In genomic region chr17:38691154-38691553, GRCh38 we compare ENCODE assay signal across 16 cellular contexts. TPM values are rescaled to one million over a fixed set of nuclear protein-coding genes. Genes with fewer than 3 reads are reported as not detected.
DNase-seq lines count a peak whose midpoint lies in the region; ATAC-seq lines count a peak whose summit lies in the region.
"Had no signal": no experiment of that assay in that cellular context is flagged by ENCODE, and none has a peak within 500 bp of the region (broad histone marks: within the 10 kb centered on the region; RNA-seq: fewer than 3 reads in every experiment).

No MANE protein-coding gene starts in this region.

- H3K9ac ChIP-seq in BLaER1 treated with 17β-estradiol and CSF1 and Interleukin-3, amounts not matched to agents 10 nM and 100 nM: peak overlapping the region in 2 of 11 experiments; percentile 16 to 25; a peak in 1 of 22 replicates
- no peak overlapping the region for H3K9ac ChIP-seq in Karpas-422 (ENCODE audit: low read length)
- H3K9ac ChIP-seq in mesendoderm (ENCODE audit: low read length): no peak overlapping the region

- no peak overlapping the region for H3K4me3 Mint-ChIP-seq in central memory CD8-positive, alpha-beta T cell

- H3K27ac Mint-ChIP-seq in central memory CD8-positive, alpha-beta T cell (ENCODE audit: low read depth): peak overlapping the region; percentile 68

- H2BK120ac ChIP-seq in mesendoderm (ENCODE audit: low read depth, low read length): no peak overlapping the region

- H3K4me1 ChIP-seq in BLaER1 treated with 17β-estradiol and CSF1 and Interleukin-3, amounts not matched to agents 10 nM and 100 nM: peaks cover 12 to 29% (median 18%) of the 10 kb centered on the region in 10 experiments
- H3K4me1 ChIP-seq in Karpas-422 (ENCODE audit: low read length): no peaks in the 10 kb centered on the region
- H3K4me1 ChIP-seq in mesendoderm (ENCODE audit: control insufficient read depth, low read depth, low read length): no peaks in the 10 kb centered on the region
- H3K4me1 ChIP-seq: A549, HAP-1 had no signal

- no peaks in the 10 kb centered on the region for H4K20me1 ChIP-seq in BLaER1 treated with 17β-estradiol and CSF1 and Interleukin-3, amounts not matched to agents 10 nM and 100 nM
- no peaks in the 10 kb centered on the region for H4K20me1 ChIP-seq in Karpas-422 (ENCODE audit: insufficient read depth, low read depth, low read length)

- H3K79me2 ChIP-seq in Karpas-422 (ENCODE audit: low read length) (no peaks in the 10 kb centered on the region), mesendoderm (ENCODE audit: control insufficient read depth, insufficient read depth, low read length) (no peaks in the 10 kb centered on the region)

- no peaks in the 10 kb centered on the region for H3K9me2 ChIP-seq in Karpas-422 (replicated peaks; ENCODE audit: insufficient read depth, low read length)

- H2BK15ac ChIP-seq in mesendoderm (replicated peaks; ENCODE audit: low read depth): no peak overlapping the region

- H3K56ac ChIP-seq in mesendoderm (ENCODE audit: low read length): no peak overlapping the region

- no peak overlapping the region for H2AFZ ChIP-seq in Karpas-422 (ENCODE audit: low read length)

- no peak overlapping the region for H4K8ac ChIP-seq in mesendoderm (ENCODE audit: low read depth, low read length)

- no peak overlapping the region for H2AK5ac ChIP-seq in mesendoderm (ENCODE audit: low read length)

- H3K36me3 Mint-ChIP-seq in central memory CD8-positive, alpha-beta T cell (ENCODE audit: insufficient read depth): no peaks in the 10 kb centered on the region

- H3K18ac ChIP-seq in mesendoderm (ENCODE audit: low read length): no peak overlapping the region

- H3K4me2 ChIP-seq in BLaER1 treated with 17β-estradiol and CSF1 and Interleukin-3, amounts not matched to agents 10 nM and 100 nM: peak overlapping the region; percentile 15 to 55 (median 40); a peak in 15 of 22 replicates
- H3K4me2 ChIP-seq in Karpas-422 (ENCODE audit: low read depth, low read length, poor library complexity, severe bottlenecking) (no peak overlapping the region), mesendoderm (ENCODE audit: low read length) (no peak overlapping the region)
- H3K4me2 ChIP-seq: A549 had no signal

- no peaks in the 10 kb centered on the region for H3K9me3 ChIP-seq in BLaER1 treated with 17β-estradiol and CSF1 and Interleukin-3, amounts not matched to agents 10 nM and 100 nM (replicated peaks in 1 of 11)
- no peaks in the 10 kb centered on the region for H3K9me3 ChIP-seq in Karpas-422 (ENCODE audit: low read length)
- H3K9me3 ChIP-seq: A549, BE2C, HAP-1 had no signal

- H3K4ac ChIP-seq in mesendoderm (ENCODE audit: low read depth, low read length): no peak overlapping the region

- H3K27me3 Mint-ChIP-seq in central memory CD8-positive, alpha-beta T cell: peaks cover 13% of the 10 kb centered on the region

- H3K27ac ChIP-seq in BLaER1 treated with 17β-estradiol and CSF1 and Interleukin-3, amounts not matched to agents 10 nM and 100 nM: no peak overlapping the region
- no peak overlapping the region for H3K27ac ChIP-seq in Karpas-422 (ENCODE audit: low read length)
- H3K27ac ChIP-seq in mesendoderm (ENCODE audit: low read depth, low read length): no peak overlapping the region
- H3K27ac ChIP-seq: A549 had no signal

- no peaks in the 10 kb centered on the region for H3K9me3 Mint-ChIP-seq in central memory CD8-positive, alpha-beta T cell

- peak; percentile 19 for DNase-seq in Karpas-422
- DNase-seq in central memory CD8-positive, alpha-beta T cell (ENCODE audit: low spot score in 2 of 2): no peak
- no peak for DNase-seq in mesendoderm
- no peak for DNase-seq in COLO668 (lab: John Stamatoyannopoulos, UW; ENCODE audit: unreplicated experiment)
- no peak for DNase-seq in retina
- DNase-seq in ecto neural progenitor cell (ENCODE audit: low spot score): no peak
- DNase-seq: BE2C, Calu3, DMS 273 treated with DMSO at 0.1 percent for 48 hours, DMS79, GOT3 had no signal

- H3K4me3 ChIP-seq in BLaER1 treated with 17β-estradiol and CSF1 and Interleukin-3, amounts not matched to agents 10 nM and 100 nM: no peak overlapping the region
- no peak overlapping the region for H3K4me3 ChIP-seq in Karpas-422 (ENCODE audit: low read length)
- no peak overlapping the region for H3K4me3 ChIP-seq in mesendoderm (ENCODE audit: low read length)
- H3K4me3 ChIP-seq: A549, GM12878, HAP-1 had no signal

- no peaks in the 10 kb centered on the region for H3K4me1 Mint-ChIP-seq in central memory CD8-positive, alpha-beta T cell

- H3K23ac ChIP-seq in mesendoderm (ENCODE audit: low read length): peak overlapping the region; percentile 66

- H3K27me3 ChIP-seq in BLaER1 treated with 17β-estradiol and CSF1 and Interleukin-3, amounts not matched to agents 10 nM and 100 nM: no peaks in the 10 kb centered on the region
- no peaks in the 10 kb centered on the region for H3K27me3 ChIP-seq in Karpas-422 (ENCODE audit: low read length)
- no peaks in the 10 kb centered on the region for H3K27me3 ChIP-seq in mesendoderm (ENCODE audit: insufficient read depth, low read length, poor library complexity)
- H3K27me3 ChIP-seq: BE2C had no signal

- ATAC-seq in central memory CD8-positive, alpha-beta T cell (replicated peaks; ENCODE audit: extremely low read depth, poor library complexity, severe bottlenecking): no peak
- no peak for ATAC-seq in GM21423 (IDR thresholded peaks at IDR 0.05; ENCODE audit: unreplicated experiment)
- ATAC-seq: A549, GM12878 had no signal

- H4K5ac ChIP-seq in mesendoderm (ENCODE audit: low read length): no peak overlapping the region

- no peak overlapping the region for H2BK5ac ChIP-seq in mesendoderm (ENCODE audit: low read length)

- WGBS in mesendoderm (ENCODE audit: extremely low coverage, insufficient coverage, low lambda C conversion rate): no CpG with 5 or more reads among the region's 4 CpGs

- H3K36me3 ChIP-seq in BLaER1 treated with 17β-estradiol and CSF1 and Interleukin-3, amounts not matched to agents 10 nM and 100 nM: no peaks in the 10 kb centered on the region
- H3K36me3 ChIP-seq in Karpas-422 (ENCODE audit: insufficient read depth, low read length) (no peaks in the 10 kb centered on the region), mesendoderm (ENCODE audit: control insufficient read depth, insufficient read depth, low read length) (no peaks in the 10 kb centered on the region)
- H3K36me3 ChIP-seq: BE2C, HAP-1 had no signal

- H3K79me1 ChIP-seq in mesendoderm (ENCODE audit: low read length): no peaks in the 10 kb centered on the region

RNA-seq across cellular contexts. Expression of gene MLLT6, which starts 13.9 kb away (rescaled TPM):
- 72.4 and 119 TPM in 2 replicates for total RNA-seq in Karpas-422 (2014; rRNA removed; shearing (Covaris generic); ENCODE audit: low replicate concordance)
- polyA plus RNA-seq in mesendoderm (2013, experiment 1 of 2): 5.4 TPM
- 5.4 TPM for polyA plus RNA-seq in mesendoderm (2013, experiment 2 of 2)

RNA-seq across cellular contexts. Expression of gene EPOP, which starts 16.4 kb away (rescaled TPM):
- 7.6 and 19.9 TPM in 2 replicates for total RNA-seq in Karpas-422 (2014; rRNA removed; shearing (Covaris generic); ENCODE audit: low replicate concordance)
- polyA plus RNA-seq in mesendoderm (2013, experiment 1 of 2): 1.3 TPM
- polyA plus RNA-seq in mesendoderm (2013, experiment 2 of 2): 1.3 TPM

RNA-seq across cellular contexts. Expression of gene CISD3, which starts 39.0 kb away (rescaled TPM):
- total RNA-seq in Karpas-422 (2014; rRNA removed; shearing (Covaris generic); ENCODE audit: low replicate concordance): 6.8 and 15.2 TPM in 2 replicates
- polyA plus RNA-seq in mesendoderm (2013, experiment 1 of 2): 7.5 TPM
- polyA plus RNA-seq in mesendoderm (2013, experiment 2 of 2): 8.7 TPM

RNA-seq across cellular contexts. Expression of gene PCGF2, which starts 57.0 kb away (rescaled TPM):
- 0.15 and 0.58 TPM in 2 replicates for total RNA-seq in Karpas-422 (2014; rRNA removed; shearing (Covaris generic); ENCODE audit: low replicate concordance)
- 56.1 TPM for polyA plus RNA-seq in mesendoderm (2013, experiment 1 of 2)
- polyA plus RNA-seq in mesendoderm (2013, experiment 2 of 2): 55.8 TPM

Comparison
In these comparisons a context has a peak if more than half of its experiments do, and no peak if none do; other contexts are left out.
1. H3K4me2 ChIP-seq: peak in BLaER1 treated with 17β-estradiol and CSF1 and Interleukin-3, amounts not matched to agents 10 nM and 100 nM (11 of 11); none in Karpas-422 (single experiment) and mesendoderm (single experiment).